In the genomic region with DNA sequence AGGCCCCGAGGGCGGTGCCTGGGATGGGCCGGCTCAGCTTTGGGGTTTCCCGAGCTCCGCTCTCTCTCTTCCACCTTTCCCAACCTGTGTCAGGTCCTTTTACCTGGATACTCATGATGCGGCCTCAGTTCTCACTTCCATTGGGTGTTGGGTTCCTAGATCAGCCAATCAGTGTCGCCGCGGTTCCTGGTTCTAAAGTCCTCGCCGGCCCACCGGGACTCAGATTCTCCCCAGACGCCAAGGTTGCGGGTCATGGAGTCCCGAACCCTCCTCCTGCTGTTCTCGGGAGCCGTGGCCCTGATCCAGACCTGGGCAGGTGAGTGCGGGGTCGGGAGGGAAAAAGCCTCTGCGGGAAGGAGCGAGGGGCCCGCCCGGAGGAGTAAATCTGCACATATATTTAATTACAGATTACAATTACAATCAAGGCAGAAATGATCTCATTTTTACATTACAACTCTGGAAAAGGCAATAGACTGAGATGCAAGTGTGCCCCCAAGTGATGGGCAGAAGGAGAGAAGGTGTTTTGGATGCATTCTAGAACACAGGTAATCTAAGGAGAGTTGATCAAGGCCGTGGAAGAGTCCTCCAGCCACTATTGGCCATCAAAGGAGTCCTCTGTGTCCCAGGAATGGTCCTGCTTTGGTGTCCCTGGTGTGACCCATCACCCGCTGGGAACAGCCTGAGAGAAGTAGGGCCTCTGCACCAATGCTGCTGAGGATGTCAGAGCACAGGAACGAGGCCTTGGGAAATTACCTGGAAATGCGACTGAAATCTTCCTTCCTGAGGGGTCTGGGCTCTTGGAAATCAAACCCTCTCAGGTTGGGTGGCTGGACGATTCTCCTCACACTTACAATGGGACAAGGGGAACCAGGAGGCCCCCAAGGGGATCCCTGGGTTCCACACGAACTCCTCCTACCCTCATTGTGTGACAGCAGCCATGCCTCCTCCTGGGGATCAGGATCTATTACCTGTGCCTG, we compare ENCODE assay signal across 7 cellular contexts. TPM values are rescaled to one million over a fixed set of nuclear protein-coding genes. Genes with fewer than 3 reads are reported as not detected.
DNase-seq lines count a peak whose midpoint lies in the region; ATAC-seq, FAIRE-seq and TF ChIP-seq lines count a peak whose summit lies in the region.

No MANE protein-coding gene starts in this region.

- POLR2A ChIA-PET in endothelial cell of umbilical vein (lab: Charles Lee), result no interaction called here

- H2AFZ ChIP-seq in endothelial cell of umbilical vein (ENCODE audit: low read depth, low read length), result peak overlapping the region; percentile 53

- no peak for TF ChIP-seq POLR2A in endothelial cell of umbilical vein (IDR thresholded peaks at IDR 0.05; ENCODE audit: low read depth, low read length)

- H4K20me1 ChIP-seq in endothelial cell of umbilical vein (replicated peaks; ENCODE audit: control insufficient read depth, extremely low read depth, insufficient read depth, low read length), result no peaks in the 10 kb centered on the region

- ATAC-seq in GM18861 (IDR thresholded peaks at IDR 0.05; ENCODE audit: unreplicated experiment) (peak; percentile 82), HG03060 (IDR thresholded peaks at IDR 0.05; ENCODE audit: low read depth, unreplicated experiment) (peak; percentile 82)

- H3K9me1 ChIP-seq in endothelial cell of umbilical vein (replicated peaks; ENCODE audit: control insufficient read depth, extremely low read depth, insufficient read depth, low read length), result no peaks in the 10 kb centered on the region

- CTCF ChIA-PET in endothelial cell of umbilical vein (lab: Charles Lee), result interaction anchor here (1.0 to 1.4 kb wide), 3 partner anchors 8 to 21 kb away, joined by 3 to 4 read pairs (median 4); no protein-coding TSS in a partner anchor

- no peaks in the 10 kb centered on the region for H3K4me1 ChIP-seq in endothelial cell of umbilical vein (ENCODE audit: control insufficient read depth, extremely low read depth, insufficient read depth, low read length)

- H3K9ac ChIP-seq in endothelial cell of umbilical vein (replicated peaks; ENCODE audit: extremely low read depth, insufficient read depth, low read length), result no peak overlapping the region

- dilution Hi-C loops in endothelial cell of umbilical vein (cut with MboI; ENCODE audit: extremely low pct_ligation_motif_present, low sequenced_read_pairs), result no loop called here

- no peaks in the 10 kb centered on the region for H3K36me3 ChIP-seq in endothelial cell of umbilical vein (ENCODE audit: control insufficient read depth in 2 of 2, extremely low read depth in 1 of 2, insufficient read depth in 2 of 2, low read length in 2 of 2)

- H3K4me2 ChIP-seq in endothelial cell of umbilical vein (ENCODE audit: insufficient read depth, low read length), result peak overlapping the region; percentile 13

- intact Hi-C loops in endothelial cell of umbilical vein (cut with micrococcal nuclease), result no loop called here

- H3K27ac ChIP-seq in endothelial cell of umbilical vein (ENCODE audit: insufficient read depth, low read depth, low read length), result no peak overlapping the region

- H3K4me3 ChIP-seq in endothelial cell of umbilical vein (replicated peaks in 1 of 3; ENCODE audit: insufficient read depth in 1 of 3, low read depth in 1 of 3, low read length in 3 of 3), result no peak overlapping the region

- H3K9me3 ChIP-seq in endothelial cell of umbilical vein (replicated peaks; ENCODE audit: control insufficient read depth, insufficient read depth, low read length), result no peaks in the 10 kb centered on the region

- peak; percentile 91 to 95 for DNase-seq in NCI-H526 (lab: John Stamatoyannopoulos, UW)
- peak; percentile 93 for DNase-seq in activated CD8-positive, alpha-beta memory T cell treated with anti-CD3 and anti-CD28 coated beads, Interleukin-2, amount 50 U/mL, for 48 hours
- DNase-seq in endothelial cell of umbilical vein (ENCODE audit: low read depth, low spot score), result peak; percentile 86
- DNase-seq in mesenteric fat pad (ENCODE audit: low spot score), result peak; percentile 95
- peak; percentile 76 for DNase-seq in stimulated activated CD8-positive, alpha-beta memory T cell treated with anti-CD3 and anti-CD28 coated beads, Interleukin-12 subunit alpha, Interleukin-12 subunit beta, amount 100 ng/mL, for 4 hours (ENCODE audit: low read depth)

- H3K27me3 ChIP-seq in endothelial cell of umbilical vein (ENCODE audit: control insufficient read depth in 2 of 2, insufficient read depth in 2 of 2, low read length in 2 of 2), result peaks cover 10 to 11% of the 10 kb centered on the region in 2 experiments

- no peak for TF ChIP-seq CTCF in endothelial cell of umbilical vein (IDR thresholded peaks at IDR 0.05; ENCODE audit: extremely low read depth in 1 of 2, insufficient read depth in 1 of 2, low read depth in 1 of 2, low read length in 2 of 2)

- H3K79me2 ChIP-seq in endothelial cell of umbilical vein (ENCODE audit: control insufficient read depth, insufficient read depth, low read length), result no peaks in the 10 kb centered on the region

- FAIRE-seq in endothelial cell of umbilical vein (lab: Jason Lieb, UNC), result peak; percentile 79

- BruUV-seq in endothelial cell of umbilical vein (replicated peaks; lab: Mats Ljungman, UMichigan), result TSS peak; percentile 24

TF ChIP-seq in endothelial cell of umbilical vein, 7 proteins besides CTCF, POLR2A, EP300 and RAD21:
- no peak for TF ChIP-seq GATA2 (IDR thresholded peaks at IDR 0.05; ENCODE audit: insufficient read depth, insufficient read length, low read depth, low read length)
- TF ChIP-seq, protein P1, sequence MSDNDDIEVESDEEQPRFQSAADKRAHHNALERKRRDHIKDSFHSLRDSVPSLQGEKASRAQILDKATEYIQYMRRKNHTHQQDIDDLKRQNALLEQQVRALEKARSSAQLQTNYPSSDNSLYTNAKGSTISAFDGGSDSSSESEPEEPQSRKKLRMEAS (IDR thresholded peaks at IDR 0.05; ENCODE audit: insufficient read depth, insufficient read length), result no peak
- no peak for TF ChIP-seq MYC (IDR thresholded peaks at IDR 0.05; ENCODE audit: low read depth, low read length)
- TF ChIP-seq FOS (IDR thresholded peaks at IDR 0.05; ENCODE audit: borderline replicate concordance, insufficient read depth, low read length), result no peak
- TF ChIP-seq EZH2 (IDR thresholded peaks at IDR 0.05; ENCODE audit: borderline replicate concordance, low read depth, low read length, severe bottlenecking), result no peak
- no peak for TF ChIP-seq POLR2AphosphoS5 (IDR thresholded peaks at IDR 0.05; ENCODE audit: insufficient read depth, low read depth, low read length)
- TF ChIP-seq JUN (IDR thresholded peaks at IDR 0.05; ENCODE audit: borderline replicate concordance, insufficient read depth, insufficient read length, low read depth), result no peak

RNA-seq across cellular contexts. Expression of a gene that starts 34.7 kb away (rescaled TPM):
- total RNA-seq in endothelial cell of umbilical vein, result 25.9 and 36.3 TPM in 2 replicates
- polyA plus RNA-seq in endothelial cell of umbilical vein, result 32.8 and 35.7 TPM in 2 replicates
- polyA plus RNA-seq in endothelial cell of umbilical vein (2011; cell fraction: cytosol; rRNA removed), result 23.2 and 24.5 TPM in 2 replicates
- 20.7 and 21.0 TPM in 2 replicates for polyA plus RNA-seq in endothelial cell of umbilical vein (2011; cell fraction: nucleus; rRNA removed)
- 18.4 and 26.2 TPM in 2 replicates for polyA plus RNA-seq in endothelial cell of umbilical vein (2012)
- 36.5 and 43.9 TPM in 2 replicates for polyA minus RNA-seq in endothelial cell of umbilical vein
- 17.6 TPM for polyA minus RNA-seq in endothelial cell of umbilical vein (2011; cell fraction: cytosol; rRNA and poly(A)+ RNA removed)
- 8.9 and 9.9 TPM in 2 replicates for polyA minus RNA-seq in endothelial cell of umbilical vein (2011; cell fraction: nucleus; rRNA and poly(A)+ RNA removed)
- 4.5 TPM for total RNA-seq in mesenteric fat pad

RNA-seq across cellular contexts. Expression of a gene that starts 59.9 kb away (rescaled TPM):
- total RNA-seq in endothelial cell of umbilical vein, result 42.5 and 45.2 TPM in 2 replicates
- 99.3 and 101 TPM in 2 replicates for polyA plus RNA-seq in endothelial cell of umbilical vein
- polyA plus RNA-seq in endothelial cell of umbilical vein (2011; cell fraction: cytosol; rRNA removed), result 90.1 and 96.4 TPM in 2 replicates
- polyA plus RNA-seq in endothelial cell of umbilical vein (2011; cell fraction: nucleus; rRNA removed), result 78.3 and 83.9 TPM in 2 replicates
- 63.2 and 84.8 TPM in 2 replicates for polyA plus RNA-seq in endothelial cell of umbilical vein (2012)
- 78.6 and 95.4 TPM in 2 replicates for polyA minus RNA-seq in endothelial cell of umbilical vein
- 19.3 TPM for polyA minus RNA-seq in endothelial cell of umbilical vein (2011; cell fraction: cytosol; rRNA and poly(A)+ RNA removed)
- polyA minus RNA-seq in endothelial cell of umbilical vein (2011; cell fraction: nucleus; rRNA and poly(A)+ RNA removed), result 17.1 and 21.6 TPM in 2 replicates
- total RNA-seq in mesenteric fat pad, result 9.9 TPM
